In the genomic region with DNA sequence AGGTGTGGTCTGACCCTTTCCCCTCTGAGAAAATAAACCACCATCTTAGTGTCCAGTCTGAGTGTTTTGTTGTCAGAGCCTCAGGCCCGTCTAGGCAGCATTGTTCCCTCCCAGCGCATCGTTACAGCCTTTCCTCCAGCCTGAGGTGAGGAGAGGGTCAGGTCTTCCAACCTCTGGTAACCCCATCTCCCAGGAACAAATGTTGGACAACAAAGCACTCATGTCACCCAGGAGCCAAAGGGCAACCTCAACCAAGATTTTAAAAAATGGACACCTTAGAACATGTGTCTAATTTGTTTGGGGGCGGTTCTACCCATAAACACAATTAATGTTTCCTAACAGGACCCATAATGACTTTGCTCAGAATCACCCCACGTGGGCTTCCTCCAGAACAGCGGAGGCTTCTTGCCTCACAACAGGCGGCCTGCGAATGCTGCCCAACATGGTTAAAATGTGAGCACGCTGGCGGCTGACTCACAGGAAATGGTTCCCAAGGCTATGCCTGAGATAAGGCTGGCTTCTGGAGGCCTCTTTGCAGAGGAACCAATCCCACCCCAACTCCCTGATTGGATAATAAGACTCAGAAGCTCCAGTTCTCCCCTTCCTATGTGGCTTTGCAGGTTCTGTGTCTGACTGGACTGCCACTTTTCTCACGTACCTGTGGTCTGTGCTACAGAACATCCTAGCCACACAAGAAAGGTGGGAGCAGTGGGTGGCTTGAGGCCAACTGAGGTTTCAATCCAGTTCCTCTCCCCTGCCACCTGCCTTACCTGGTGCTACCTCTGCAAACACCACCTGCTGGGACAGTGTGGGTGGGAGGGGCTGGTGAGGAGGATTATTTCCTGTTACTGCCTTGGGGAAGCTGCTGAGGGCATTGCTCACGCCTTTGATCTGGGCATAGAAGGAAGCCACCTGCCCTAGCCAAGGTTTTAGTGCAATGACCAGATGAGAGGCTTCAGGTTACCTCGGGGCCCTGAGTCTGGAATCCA, we compare ENCODE assay signal across 1 cellular context.
TF ChIP-seq lines count a peak whose summit lies in the region.

No MANE protein-coding gene starts in this region.

TF ChIP-seq in K562, 482 proteins besides CTCF, POLR2A, EP300 and RAD21 (continued from another document and continues in another):
- TF ChIP-seq ERF (CRISPR knock-in tag; IDR thresholded peaks at IDR 0.05) (peak; percentile 93; the same call in 1 of the 2 replicates), ZNF282 (CRISPR knock-in tag; IDR thresholded peaks at IDR 0.05) (no peak), SAP30 (IDR thresholded peaks at IDR 0.05; ENCODE audit: borderline replicate concordance, insufficient read depth, low read depth, low read length, poor library complexity, severe bottlenecking) (no peak), HMGN3 (IDR thresholded peaks at IDR 0.05; ENCODE audit: borderline replicate concordance, extremely low read depth, insufficient read length, low read depth, low read length) (no peak), CREB1 (IDR thresholded peaks at IDR 0.05) (peak; percentile 43; the same call in 1 of the 2 replicates), CREB1 (CRISPR knock-in tag; IDR thresholded peaks at IDR 0.05) (peak; percentile 8; the same call in 1 of the 2 replicates), POLR3G (IDR thresholded peaks at IDR 0.05; ENCODE audit: extremely low read depth, insufficient read length, insufficient replicate concordance) (no peak), RBM22 (IDR thresholded peaks at IDR 0.05; ENCODE audit: low read depth, low read length, poor library complexity, severe bottlenecking) (no peak), CHD4 (IDR thresholded peaks at IDR 0.05; ENCODE audit: insufficient read depth, insufficient replicate concordance, low read depth, low read length, poor library complexity, severe bottlenecking) (no peak), C11orf30 (IDR thresholded peaks at IDR 0.05; ENCODE audit: low read depth) (no peak), ZNF764 (CRISPR knock-in tag; IDR thresholded peaks at IDR 0.05; ENCODE audit: low read depth) (no peak), CXXC5 (CRISPR knock-in tag; IDR thresholded peaks at IDR 0.05) (peak; percentile 76), HDAC1 (IDR thresholded peaks at IDR 0.05) (peak in 1 of 2 experiments; percentile 36; a peak in 1 of 4 replicates), ZNF324 (CRISPR knock-in tag; IDR thresholded peaks at IDR 0.05) (peak; percentile 53; the same call in 1 of the 2 replicates), FOXK2 (conservative IDR thresholded peaks at IDR 0.05 in 1 of 2, IDR thresholded peaks at IDR 0.05 in 1 of 2; ENCODE audit: low read depth in 2 of 2) (peak; percentile 47 to 49; a peak in 2 of 4 replicates), CCAR2 (IDR thresholded peaks at IDR 0.05; ENCODE audit: low read depth, low read length) (no peak), ZFP1 (CRISPR knock-in tag; IDR thresholded peaks at IDR 0.05) (no peak), NUFIP1 (IDR thresholded peaks at IDR 0.05; ENCODE audit: partially characterized antibody) (no peak), EP400 (IDR thresholded peaks at IDR 0.05) (peak; percentile 89), ZBED1 (IDR thresholded peaks at IDR 0.05) (no peak), SRSF1 (IDR thresholded peaks at IDR 0.05; ENCODE audit: low read depth, low read length) (no peak), MBD2 (IDR thresholded peaks at IDR 0.05; ENCODE audit: borderline replicate concordance, low read depth) (peak; percentile 70), RCOR1 (IDR thresholded peaks at IDR 0.05; ENCODE audit: borderline replicate concordance in 1 of 2, low read depth in 2 of 2, low read length in 2 of 2) (peak in 1 of 2 experiments; percentile 62; a peak in 2 of 4 replicates), GABPB1 (CRISPR knock-in tag; IDR thresholded peaks at IDR 0.05) (peak; percentile 86), NCOR1 (IDR thresholded peaks at IDR 0.05) (peak; percentile 69), ZNF253 (CRISPR knock-in tag; conservative IDR thresholded peaks at IDR 0.05) (no peak), NFE2L1 (tag; IDR thresholded peaks at IDR 0.05; ENCODE audit: borderline replicate concordance, low read depth) (no peak), CBFB (CRISPR knock-in tag; IDR thresholded peaks at IDR 0.05) (no peak), ZNF3 (CRISPR knock-in tag; IDR thresholded peaks at IDR 0.05) (no peak), ZNF311 (CRISPR knock-in tag; IDR thresholded peaks at IDR 0.05) (peak; percentile 80), MTA1 (IDR thresholded peaks at IDR 0.05; ENCODE audit: borderline replicate concordance) (no peak), YBX1 (IDR thresholded peaks at IDR 0.05) (no peak), SRSF9 (IDR thresholded peaks at IDR 0.05; ENCODE audit: borderline replicate concordance, low read depth, low read length) (no peak), CHCHD3 (CRISPR knock-in tag; IDR thresholded peaks at IDR 0.05) (no peak), ZBTB8A (IDR thresholded peaks at IDR 0.05; ENCODE audit: partially characterized antibody) (no peak), ZNF717 (CRISPR knock-in tag; IDR thresholded peaks at IDR 0.05) (no peak), ZNF263 (CRISPR knock-in tag; IDR thresholded peaks at IDR 0.05; ENCODE audit: borderline replicate concordance) (no peak), ZNF184 (CRISPR knock-in tag; IDR thresholded peaks at IDR 0.05) (no peak), BHLHE40 (IDR thresholded peaks at IDR 0.05; ENCODE audit: low read length) (peak; percentile 72)
- TF ChIP-seq, protein P1, sequence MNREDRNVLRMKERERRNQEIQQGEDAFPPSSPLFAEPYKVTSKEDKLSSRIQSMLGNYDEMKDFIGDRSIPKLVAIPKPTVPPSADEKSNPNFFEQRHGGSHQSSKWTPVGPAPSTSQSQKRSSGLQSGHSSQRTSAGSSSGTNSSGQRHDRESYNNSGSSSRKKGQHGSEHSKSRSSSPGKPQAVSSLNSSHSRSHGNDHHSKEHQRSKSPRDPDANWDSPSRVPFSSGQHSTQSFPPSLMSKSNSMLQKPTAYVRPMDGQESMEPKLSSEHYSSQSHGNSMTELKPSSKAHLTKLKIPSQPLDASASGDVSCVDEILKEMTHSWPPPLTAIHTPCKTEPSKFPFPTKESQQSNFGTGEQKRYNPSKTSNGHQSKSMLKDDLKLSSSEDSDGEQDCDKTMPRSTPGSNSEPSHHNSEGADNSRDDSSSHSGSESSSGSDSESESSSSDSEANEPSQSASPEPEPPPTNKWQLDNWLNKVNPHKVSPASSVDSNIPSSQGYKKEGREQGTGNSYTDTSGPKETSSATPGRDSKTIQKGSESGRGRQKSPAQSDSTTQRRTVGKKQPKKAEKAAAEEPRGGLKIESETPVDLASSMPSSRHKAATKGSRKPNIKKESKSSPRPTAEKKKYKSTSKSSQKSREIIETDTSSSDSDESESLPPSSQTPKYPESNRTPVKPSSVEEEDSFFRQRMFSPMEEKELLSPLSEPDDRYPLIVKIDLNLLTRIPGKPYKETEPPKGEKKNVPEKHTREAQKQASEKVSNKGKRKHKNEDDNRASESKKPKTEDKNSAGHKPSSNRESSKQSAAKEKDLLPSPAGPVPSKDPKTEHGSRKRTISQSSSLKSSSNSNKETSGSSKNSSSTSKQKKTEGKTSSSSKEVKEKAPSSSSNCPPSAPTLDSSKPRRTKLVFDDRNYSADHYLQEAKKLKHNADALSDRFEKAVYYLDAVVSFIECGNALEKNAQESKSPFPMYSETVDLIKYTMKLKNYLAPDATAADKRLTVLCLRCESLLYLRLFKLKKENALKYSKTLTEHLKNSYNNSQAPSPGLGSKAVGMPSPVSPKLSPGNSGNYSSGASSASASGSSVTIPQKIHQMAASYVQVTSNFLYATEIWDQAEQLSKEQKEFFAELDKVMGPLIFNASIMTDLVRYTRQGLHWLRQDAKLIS (CRISPR knock-in tag; IDR thresholded peaks at IDR 0.05), result no peak
- TF ChIP-seq, protein P2, sequence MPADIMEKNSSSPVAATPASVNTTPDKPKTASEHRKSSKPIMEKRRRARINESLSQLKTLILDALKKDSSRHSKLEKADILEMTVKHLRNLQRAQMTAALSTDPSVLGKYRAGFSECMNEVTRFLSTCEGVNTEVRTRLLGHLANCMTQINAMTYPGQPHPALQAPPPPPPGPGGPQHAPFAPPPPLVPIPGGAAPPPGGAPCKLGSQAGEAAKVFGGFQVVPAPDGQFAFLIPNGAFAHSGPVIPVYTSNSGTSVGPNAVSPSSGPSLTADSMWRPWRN (IDR thresholded peaks at IDR 0.05; ENCODE audit: low read depth), result peak; percentile 35; the same call in 1 of the 2 replicates
- TF ChIP-seq, protein P3, sequence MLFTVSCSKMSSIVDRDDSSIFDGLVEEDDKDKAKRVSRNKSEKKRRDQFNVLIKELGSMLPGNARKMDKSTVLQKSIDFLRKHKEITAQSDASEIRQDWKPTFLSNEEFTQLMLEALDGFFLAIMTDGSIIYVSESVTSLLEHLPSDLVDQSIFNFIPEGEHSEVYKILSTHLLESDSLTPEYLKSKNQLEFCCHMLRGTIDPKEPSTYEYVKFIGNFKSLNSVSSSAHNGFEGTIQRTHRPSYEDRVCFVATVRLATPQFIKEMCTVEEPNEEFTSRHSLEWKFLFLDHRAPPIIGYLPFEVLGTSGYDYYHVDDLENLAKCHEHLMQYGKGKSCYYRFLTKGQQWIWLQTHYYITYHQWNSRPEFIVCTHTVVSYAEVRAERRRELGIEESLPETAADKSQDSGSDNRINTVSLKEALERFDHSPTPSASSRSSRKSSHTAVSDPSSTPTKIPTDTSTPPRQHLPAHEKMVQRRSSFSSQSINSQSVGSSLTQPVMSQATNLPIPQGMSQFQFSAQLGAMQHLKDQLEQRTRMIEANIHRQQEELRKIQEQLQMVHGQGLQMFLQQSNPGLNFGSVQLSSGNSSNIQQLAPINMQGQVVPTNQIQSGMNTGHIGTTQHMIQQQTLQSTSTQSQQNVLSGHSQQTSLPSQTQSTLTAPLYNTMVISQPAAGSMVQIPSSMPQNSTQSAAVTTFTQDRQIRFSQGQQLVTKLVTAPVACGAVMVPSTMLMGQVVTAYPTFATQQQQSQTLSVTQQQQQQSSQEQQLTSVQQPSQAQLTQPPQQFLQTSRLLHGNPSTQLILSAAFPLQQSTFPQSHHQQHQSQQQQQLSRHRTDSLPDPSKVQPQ (CRISPR knock-in tag; IDR thresholded peaks at IDR 0.05; ENCODE audit: borderline replicate concordance), result 0 out of 2 replicates have a peak, but pooled peaks have one; percentile 6
- TF ChIP-seq, protein P4, sequence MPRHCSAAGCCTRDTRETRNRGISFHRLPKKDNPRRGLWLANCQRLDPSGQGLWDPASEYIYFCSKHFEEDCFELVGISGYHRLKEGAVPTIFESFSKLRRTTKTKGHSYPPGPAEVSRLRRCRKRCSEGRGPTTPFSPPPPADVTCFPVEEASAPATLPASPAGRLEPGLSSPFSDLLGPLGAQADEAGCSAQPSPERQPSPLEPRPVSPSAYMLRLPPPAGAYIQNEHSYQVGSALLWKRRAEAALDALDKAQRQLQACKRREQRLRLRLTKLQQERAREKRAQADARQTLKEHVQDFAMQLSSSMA (CRISPR knock-in tag; IDR thresholded peaks at IDR 0.05), result no peak
- TF ChIP-seq, protein P5, sequence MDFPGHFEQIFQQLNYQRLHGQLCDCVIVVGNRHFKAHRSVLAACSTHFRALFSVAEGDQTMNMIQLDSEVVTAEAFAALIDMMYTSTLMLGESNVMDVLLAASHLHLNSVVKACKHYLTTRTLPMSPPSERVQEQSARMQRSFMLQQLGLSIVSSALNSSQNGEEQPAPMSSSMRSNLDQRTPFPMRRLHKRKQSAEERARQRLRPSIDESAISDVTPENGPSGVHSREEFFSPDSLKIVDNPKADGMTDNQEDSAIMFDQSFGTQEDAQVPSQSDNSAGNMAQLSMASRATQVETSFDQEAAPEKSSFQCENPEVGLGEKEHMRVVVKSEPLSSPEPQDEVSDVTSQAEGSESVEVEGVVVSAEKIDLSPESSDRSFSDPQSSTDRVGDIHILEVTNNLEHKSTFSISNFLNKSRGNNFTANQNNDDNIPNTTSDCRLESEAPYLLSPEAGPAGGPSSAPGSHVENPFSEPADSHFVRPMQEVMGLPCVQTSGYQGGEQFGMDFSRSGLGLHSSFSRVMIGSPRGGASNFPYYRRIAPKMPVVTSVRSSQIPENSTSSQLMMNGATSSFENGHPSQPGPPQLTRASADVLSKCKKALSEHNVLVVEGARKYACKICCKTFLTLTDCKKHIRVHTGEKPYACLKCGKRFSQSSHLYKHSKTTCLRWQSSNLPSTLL (IDR thresholded peaks at IDR 0.05), result no peak
- TF ChIP-seq, protein P6, sequence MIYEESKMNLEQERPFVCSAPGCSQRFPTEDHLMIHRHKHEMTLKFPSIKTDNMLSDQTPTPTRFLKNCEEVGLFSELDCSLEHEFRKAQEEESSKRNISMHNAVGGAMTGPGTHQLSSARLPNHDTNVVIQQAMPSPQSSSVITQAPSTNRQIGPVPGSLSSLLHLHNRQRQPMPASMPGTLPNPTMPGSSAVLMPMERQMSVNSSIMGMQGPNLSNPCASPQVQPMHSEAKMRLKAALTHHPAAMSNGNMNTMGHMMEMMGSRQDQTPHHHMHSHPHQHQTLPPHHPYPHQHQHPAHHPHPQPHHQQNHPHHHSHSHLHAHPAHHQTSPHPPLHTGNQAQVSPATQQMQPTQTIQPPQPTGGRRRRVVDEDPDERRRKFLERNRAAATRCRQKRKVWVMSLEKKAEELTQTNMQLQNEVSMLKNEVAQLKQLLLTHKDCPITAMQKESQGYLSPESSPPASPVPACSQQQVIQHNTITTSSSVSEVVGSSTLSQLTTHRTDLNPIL (CRISPR knock-in tag; IDR thresholded peaks at IDR 0.05), result no peak; the same call in 1 of the 2 replicates
- TF ChIP-seq, protein P7, sequence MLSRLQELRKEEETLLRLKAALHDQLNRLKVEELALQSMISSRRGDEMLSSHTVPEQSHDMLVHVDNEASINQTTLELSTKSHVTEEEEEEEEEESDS (CRISPR knock-in tag; IDR thresholded peaks at IDR 0.05), result no peak
- TF ChIP-seq, protein P8, sequence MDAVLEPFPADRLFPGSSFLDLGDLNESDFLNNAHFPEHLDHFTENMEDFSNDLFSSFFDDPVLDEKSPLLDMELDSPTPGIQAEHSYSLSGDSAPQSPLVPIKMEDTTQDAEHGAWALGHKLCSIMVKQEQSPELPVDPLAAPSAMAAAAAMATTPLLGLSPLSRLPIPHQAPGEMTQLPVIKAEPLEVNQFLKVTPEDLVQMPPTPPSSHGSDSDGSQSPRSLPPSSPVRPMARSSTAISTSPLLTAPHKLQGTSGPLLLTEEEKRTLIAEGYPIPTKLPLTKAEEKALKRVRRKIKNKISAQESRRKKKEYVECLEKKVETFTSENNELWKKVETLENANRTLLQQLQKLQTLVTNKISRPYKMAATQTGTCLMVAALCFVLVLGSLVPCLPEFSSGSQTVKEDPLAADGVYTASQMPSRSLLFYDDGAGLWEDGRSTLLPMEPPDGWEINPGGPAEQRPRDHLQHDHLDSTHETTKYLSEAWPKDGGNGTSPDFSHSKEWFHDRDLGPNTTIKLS (IDR thresholded peaks at IDR 0.05; ENCODE audit: borderline replicate concordance, low read depth), result peak; percentile 93; the same call in 1 of the 2 replicates
- TF ChIP-seq, protein P9, sequence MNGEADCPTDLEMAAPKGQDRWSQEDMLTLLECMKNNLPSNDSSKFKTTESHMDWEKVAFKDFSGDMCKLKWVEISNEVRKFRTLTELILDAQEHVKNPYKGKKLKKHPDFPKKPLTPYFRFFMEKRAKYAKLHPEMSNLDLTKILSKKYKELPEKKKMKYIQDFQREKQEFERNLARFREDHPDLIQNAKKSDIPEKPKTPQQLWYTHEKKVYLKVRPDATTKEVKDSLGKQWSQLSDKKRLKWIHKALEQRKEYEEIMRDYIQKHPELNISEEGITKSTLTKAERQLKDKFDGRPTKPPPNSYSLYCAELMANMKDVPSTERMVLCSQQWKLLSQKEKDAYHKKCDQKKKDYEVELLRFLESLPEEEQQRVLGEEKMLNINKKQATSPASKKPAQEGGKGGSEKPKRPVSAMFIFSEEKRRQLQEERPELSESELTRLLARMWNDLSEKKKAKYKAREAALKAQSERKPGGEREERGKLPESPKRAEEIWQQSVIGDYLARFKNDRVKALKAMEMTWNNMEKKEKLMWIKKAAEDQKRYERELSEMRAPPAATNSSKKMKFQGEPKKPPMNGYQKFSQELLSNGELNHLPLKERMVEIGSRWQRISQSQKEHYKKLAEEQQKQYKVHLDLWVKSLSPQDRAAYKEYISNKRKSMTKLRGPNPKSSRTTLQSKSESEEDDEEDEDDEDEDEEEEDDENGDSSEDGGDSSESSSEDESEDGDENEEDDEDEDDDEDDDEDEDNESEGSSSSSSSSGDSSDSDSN (IDR thresholded peaks at IDR 0.05; ENCODE audit: borderline replicate concordance in 1 of 2, low read depth in 2 of 2, low read length in 2 of 2), result peak in 1 of 2 experiments; percentile 72; a peak in 2 of 4 replicates
